ENCODE assay signal across 16 cellular contexts in the genomic region with DNA sequence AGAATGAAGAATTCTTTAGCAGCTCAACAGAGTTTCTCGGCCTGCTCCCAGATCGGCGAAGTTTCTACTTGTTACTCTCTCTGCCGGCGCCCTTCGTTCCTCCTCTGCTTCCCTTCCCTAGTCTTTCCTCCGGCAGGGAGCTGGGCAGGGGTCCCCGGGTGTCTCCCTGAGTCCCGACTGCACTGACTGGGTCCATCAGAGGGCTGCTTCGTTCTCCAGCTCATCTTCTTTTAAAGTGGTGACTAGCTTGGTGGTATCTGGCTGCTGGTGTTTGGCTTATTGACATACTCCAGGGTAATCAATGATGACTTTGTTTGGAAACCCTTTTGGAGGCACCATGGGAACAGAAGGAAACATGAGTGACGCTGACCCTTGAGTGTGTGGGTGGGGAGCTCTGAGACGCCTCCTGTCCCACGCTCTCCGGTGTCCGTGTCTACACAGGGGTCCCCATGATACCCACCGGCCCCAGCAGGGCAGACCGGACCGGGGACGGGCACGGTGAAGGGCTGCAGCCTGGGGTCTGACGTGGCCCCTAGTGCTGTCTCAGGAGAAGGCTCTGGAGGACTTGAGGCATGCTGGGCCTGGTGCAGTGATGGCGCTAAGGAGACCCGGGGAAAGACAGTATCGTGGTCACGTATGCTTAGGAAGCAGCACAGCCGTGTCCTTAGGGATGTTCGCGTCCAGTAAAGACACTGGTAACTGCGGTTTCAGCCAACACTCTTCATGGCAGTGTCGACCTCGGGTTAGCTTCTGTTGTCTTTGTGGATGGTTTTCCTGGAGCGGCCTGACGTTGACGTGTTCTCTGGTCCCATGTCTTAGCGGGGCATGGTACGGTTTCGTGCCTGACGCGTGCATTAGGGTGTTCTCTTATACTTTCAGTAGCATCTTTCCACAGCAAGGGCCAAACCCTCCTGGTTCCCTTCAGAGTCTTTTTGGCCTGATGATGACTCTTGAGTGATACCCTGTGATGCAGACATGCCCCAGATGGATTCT. TPM values are rescaled to one million over a fixed set of nuclear protein-coding genes. Genes with fewer than 3 reads are reported as not detected.
DNase-seq lines count a peak whose midpoint lies in the region; ATAC-seq, FAIRE-seq and TF ChIP-seq lines count a peak whose summit lies in the region.
"Had no signal": no experiment of that assay in that cellular context is flagged by ENCODE, and none has a peak within 500 bp of the region (broad histone marks: within the 10 kb centered on the region; RNA-seq: fewer than 3 reads in every experiment).

No MANE protein-coding gene starts in this region.

- H3K9me3 Mint-ChIP-seq in activated naive CD8-positive, alpha-beta T cell treated with anti-CD3 and anti-CD28 coated beads, Interleukin-2, amount 50 U/mL, for 24 hours = no peaks in the 10 kb centered on the region

- 0 out of 2 replicates have a peak, but pooled peaks have one; percentile 58 for TF ChIP-seq POLR2A in GM12891 (IDR thresholded peaks at IDR 0.05; ENCODE audit: low read depth, low read length)

- H3K27me3 ChIP-seq in A673 (replicated peaks; ENCODE audit: insufficient read depth, low read depth, low read length, poor library complexity) = no peaks in the 10 kb centered on the region
- H3K27me3 ChIP-seq: SJCRH30, suprapubic skin had no signal

- no peak overlapping the region for H3K4me3 Mint-ChIP-seq in activated naive CD8-positive, alpha-beta T cell treated with anti-CD3 and anti-CD28 coated beads, Interleukin-2, amount 50 U/mL, for 24 hours

- FAIRE-seq in GM12891 (lab: Jason Lieb, UNC) = peak; percentile 45

- peaks cover 55% of the 10 kb centered on the region for H3K36me3 ChIP-seq in A673 (ENCODE audit: insufficient read depth, low read length, poor library complexity, severe bottlenecking)

- BruUV-seq in A673 (replicated peaks; lab: Mats Ljungman, UMichigan) = TSS peak; percentile 30

- H3K4me3 ChIP-seq in A673 (ENCODE audit: low read depth, low read length, poor library complexity, severe bottlenecking) = no peak overlapping the region
- H3K4me3 ChIP-seq: SJCRH30, suprapubic skin had no signal

- no peak for ATAC-seq in activated naive CD8-positive, alpha-beta T cell treated with anti-CD3 and anti-CD28 coated beads, Interleukin-2, amount 50 U/mL, for 24 hours
- ATAC-seq in left lobe of liver = no peak

- intact Hi-C loops in A673 (cut with micrococcal nuclease; ENCODE audit: unreplicated experiment) = no loop called here

- POLR2A ChIA-PET in A673 (lab: Charles Lee; ENCODE audit: low non-redundant PET) = no interaction called here

- H3K27ac Mint-ChIP-seq in activated naive CD8-positive, alpha-beta T cell treated with anti-CD3 and anti-CD28 coated beads, Interleukin-2, amount 50 U/mL, for 24 hours = peak overlapping the region; percentile 55

- DNase-seq in A673 (ENCODE audit: low spot score) (no peak), GM12891 (ENCODE audit: insufficient read length, low spot score) (no peak), mesenteric fat pad (ENCODE audit: low spot score) (peak; percentile 81), inferior parietal cortex (ENCODE audit: extremely low spot score) (no peak), SW 1271 (lab: John Stamatoyannopoulos, UW) (no peak), left lobe of liver (ENCODE audit: low spot score) (no peak), NCI-H187 (lab: John Stamatoyannopoulos, UW) (no peak)
- no peak for DNase-seq in activated naive CD8-positive, alpha-beta T cell treated with anti-CD3 and anti-CD28 coated beads, Interleukin-2, amount 50 U/mL, for 24 hours
- DNase-seq: activated CD4-positive, alpha-beta T cell treated with anti-CD3 and anti-CD28 coated beads for 48 hours; KG1; NCI-H2081 treated with DMSO at 0.1 percent for 48 hours; NCI-H510A treated with DMSO at 0.1 percent for 48 hours; SJCRH30; stimulated activated CD4-positive, alpha-beta T cell treated with anti-CD3 and anti-CD28 coated beads, Interleukin-2, amount 100 ng/mL, for 48 hours; T-helper 9 cell had no signal

- peaks cover 28% of the 10 kb centered on the region for H3K36me3 Mint-ChIP-seq in activated naive CD8-positive, alpha-beta T cell treated with anti-CD3 and anti-CD28 coated beads, Interleukin-2, amount 50 U/mL, for 24 hours (ENCODE audit: low read depth)

- H3K9me3 ChIP-seq in A673 (ENCODE audit: low read depth, low read length, poor library complexity, severe bottlenecking) = no peaks in the 10 kb centered on the region
- H3K9me3 ChIP-seq: SJCRH30, suprapubic skin had no signal

- no peaks in the 10 kb centered on the region for H3K27me3 Mint-ChIP-seq in activated naive CD8-positive, alpha-beta T cell treated with anti-CD3 and anti-CD28 coated beads, Interleukin-2, amount 50 U/mL, for 24 hours

- no peak overlapping the region for H3K27ac ChIP-seq in A673 (ENCODE audit: low read depth, low read length, poor library complexity, severe bottlenecking)
- H3K27ac ChIP-seq: SJCRH30, suprapubic skin had no signal

- H3K4me1 Mint-ChIP-seq in activated naive CD8-positive, alpha-beta T cell treated with anti-CD3 and anti-CD28 coated beads, Interleukin-2, amount 50 U/mL, for 24 hours = no peaks in the 10 kb centered on the region

- CTCF ChIA-PET in A673 (lab: Charles Lee) = no interaction called here

- TF ChIP-seq CTCF in A673 (conservative IDR thresholded peaks at IDR 0.05; ENCODE audit: low read depth, low read length) = no peak

- H3K4me1 ChIP-seq in A673 (ENCODE audit: insufficient read depth, low read length, poor library complexity, severe bottlenecking) = no peaks in the 10 kb centered on the region
- H3K4me1 ChIP-seq: suprapubic skin had no signal

TF ChIP-seq in GM12891, 5 proteins besides CTCF, POLR2A, EP300 and RAD21:
- TF ChIP-seq POLR2AphosphoS5 (IDR thresholded peaks at IDR 0.05; ENCODE audit: low read depth, low read length) = peak; percentile 62; the same call in 1 of the 2 replicates
- no peak for TF ChIP-seq TAF1 (IDR thresholded peaks at IDR 0.05; ENCODE audit: low read depth, low read length)
- TF ChIP-seq PAX5 (IDR thresholded peaks at IDR 0.05; ENCODE audit: insufficient read depth, low read length, severe bottlenecking) = no peak

RNA-seq across cellular contexts. Expression of gene NAXD, which starts 23.8 kb away (rescaled TPM):
- total RNA-seq in A673 (2021) = 27.9 and 32.0 TPM in 2 replicates
- 28.0 TPM for polyA plus RNA-seq in GM12891 (2012; ENCODE audit: low read depth, missing spikeins)
- 20.1 TPM for total RNA-seq in mesenteric fat pad
- total RNA-seq in left lobe of liver = 34.4 TPM
